Comparison of ENCODE assay signal across 2 cellular contexts in the genomic region with DNA sequence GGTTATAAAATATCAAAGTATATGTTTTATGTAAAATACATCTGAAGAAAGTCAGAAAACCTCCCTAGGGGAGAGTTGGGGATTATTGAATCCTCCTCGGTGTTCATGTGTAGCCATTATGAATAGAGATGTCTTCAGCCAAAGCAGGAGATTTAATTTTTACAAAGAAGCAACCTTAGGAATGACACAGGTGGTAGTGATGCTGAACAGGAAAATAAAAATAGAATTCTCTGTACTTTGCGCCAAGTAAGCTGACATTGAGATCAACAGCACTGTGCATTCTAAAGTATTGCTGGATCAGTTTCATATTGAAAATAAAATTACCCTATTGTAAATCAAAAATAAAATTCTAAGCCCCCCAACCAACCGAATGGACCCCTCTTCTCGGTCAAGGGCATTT.
"Had no signal": no experiment of that assay in that cellular context is flagged by ENCODE, and none has a peak within 500 bp of the region (broad histone marks: within the 10 kb centered on the region; RNA-seq: fewer than 3 reads in every experiment).

No MANE protein-coding gene starts in this region.

- DNase-seq: GDM1, GF-D8 had no signal
